22 cellular contexts compared by ENCODE assay signal in genomic region chr7:37394158-37394557, GRCh38. TPM values are rescaled to one million over a fixed set of nuclear protein-coding genes. Genes with fewer than 3 reads are reported as not detected.
A peak's percentile ranks its signal among the peaks of the same experiment; 100 is the strongest.
DNase-seq lines count a peak whose midpoint lies in the region; ATAC-seq lines count a peak whose summit lies in the region.
"Had no signal": no experiment of that assay in that cellular context is flagged by ENCODE, and none has a peak within 500 bp of the region (broad histone marks: within the 10 kb centered on the region; RNA-seq: fewer than 3 reads in every experiment).

No MANE protein-coding gene starts in this region.

- no peak for DNase-seq in activated naive CD4-positive, alpha-beta T cell treated with anti-CD3 and anti-CD28 coated beads, Interleukin-2, amount 50 U/mL, for 72 hours (ENCODE audit: low spot score in 2 of 2)
- no peak for DNase-seq in activated naive CD4-positive, alpha-beta T cell (lab: John Stamatoyannopoulos, UW)
- no peak for DNase-seq in DMS53 (lab: John Stamatoyannopoulos, UW)
- DNase-seq in A172 (ENCODE audit: low spot score): no peak
- DNase-seq in activated CD4-positive, alpha-beta T cell treated with anti-CD3 and anti-CD28 coated beads, Interleukin-2, amount 50 U/mL, for 1 hour: no peak
- DNase-seq: activated B cell treated with CpG ODN at 0.5 μM for 24 hours; activated effector memory CD4-positive, alpha-beta T cell treated with anti-CD3 and anti-CD28 coated beads, Interleukin-2, amount 50 U/mL, for 16 hours; aorta; CD4-positive, CD25-positive, alpha-beta regulatory T cell; DMS79; midbrain; NCI-H2107; NCI-H526 treated with DMSO at 0.1 percent for 48 hours; SJCRH30; stimulated activated CD4-positive, alpha-beta T cell treated with anti-CD3 and anti-CD28 coated beads, Interleukin-15, amount 100 ng/mL, for 24 hours; stimulated activated naive CD4-positive, alpha-beta T cell treated with Interleukin-2 at 50 U/mL for 16 hours; upper lobe of right lung had no signal

- no peaks in the 10 kb centered on the region for H3K9me3 Mint-ChIP-seq in activated naive CD4-positive, alpha-beta T cell treated with anti-CD3 and anti-CD28 coated beads, Interleukin-2, amount 50 U/mL, for 72 hours
- no peaks in the 10 kb centered on the region for H3K9me3 Mint-ChIP-seq in activated T-helper 17 cell treated with anti-CD3 and anti-CD28 coated beads, Interleukin-2, amount 50 U/mL, for 72 hours
- H3K9me3 Mint-ChIP-seq: activated B cell treated with CpG ODN at 0.5 μM for 24 hours had no signal

- H3K36me3 Mint-ChIP-seq in activated naive CD4-positive, alpha-beta T cell treated with anti-CD3 and anti-CD28 coated beads, Interleukin-2, amount 50 U/mL, for 72 hours: peaks cover 12 to 21% of the 10 kb centered on the region in 2 donors
- H3K36me3 Mint-ChIP-seq in activated T-helper 17 cell treated with anti-CD3 and anti-CD28 coated beads, Interleukin-2, amount 50 U/mL, for 72 hours (ENCODE audit: low read depth): peaks cover 7% of the 10 kb centered on the region
- H3K36me3 Mint-ChIP-seq: CD4-positive, CD25-positive, alpha-beta regulatory T cell had no signal

- no peak for ATAC-seq in activated naive CD4-positive, alpha-beta T cell treated with anti-CD3 and anti-CD28 coated beads, Interleukin-2, amount 50 U/mL, for 72 hours
- ATAC-seq in HG02798 (IDR thresholded peaks at IDR 0.05; ENCODE audit: poor library complexity, unreplicated experiment) (peak; percentile 92), GM19467 (IDR thresholded peaks at IDR 0.05; ENCODE audit: unreplicated experiment) (no peak)
- no peak for ATAC-seq in activated T-helper 17 cell treated with anti-CD3 and anti-CD28 coated beads, Interleukin-2, amount 50 U/mL, for 72 hours (replicated peaks)
- ATAC-seq: HCT116, upper lobe of right lung had no signal

- peaks cover 35% of the 10 kb centered on the region for H3K4me1 Mint-ChIP-seq in activated T-helper 17 cell treated with anti-CD3 and anti-CD28 coated beads, Interleukin-2, amount 50 U/mL, for 72 hours

- H3K27me3 Mint-ChIP-seq in activated T-helper 17 cell treated with anti-CD3 and anti-CD28 coated beads, Interleukin-2, amount 50 U/mL, for 72 hours: no peaks in the 10 kb centered on the region
- H3K27me3 Mint-ChIP-seq: activated B cell treated with CpG ODN at 0.5 μM for 24 hours; CD4-positive, CD25-positive, alpha-beta regulatory T cell had no signal

- H3K4me3 Mint-ChIP-seq in activated T-helper 17 cell treated with anti-CD3 and anti-CD28 coated beads, Interleukin-2, amount 50 U/mL, for 72 hours: peak overlapping the region; percentile 54
- H3K4me3 Mint-ChIP-seq: activated B cell treated with CpG ODN at 0.5 μM for 24 hours; CD4-positive, CD25-positive, alpha-beta regulatory T cell had no signal

- peak overlapping the region; percentile 58 to 69 for H3K27ac Mint-ChIP-seq in activated naive CD4-positive, alpha-beta T cell treated with anti-CD3 and anti-CD28 coated beads, Interleukin-2, amount 50 U/mL, for 72 hours
- H3K27ac Mint-ChIP-seq in activated T-helper 17 cell treated with anti-CD3 and anti-CD28 coated beads, Interleukin-2, amount 50 U/mL, for 72 hours: peak overlapping the region; percentile 89

RNA-seq across cellular contexts. Expression of gene ELMO1, which starts 54.5 kb away (rescaled TPM):
- total RNA-seq in activated naive CD4-positive, alpha-beta T cell treated with anti-CD3 and anti-CD28 coated beads, Interleukin-2, amount 50 U/mL, for 72 hours: 100 to 1,000 TPM; 137 to 167 TPM
- 100 to 1,000 TPM in 1 of 2 donors, 10 to 100 TPM in 1; 77.4 to 106 TPM for total RNA-seq in activated T-helper 17 cell treated with anti-CD3 and anti-CD28 coated beads, Interleukin-2, amount 50 U/mL, for 72 hours
- total RNA-seq in A172 (2014; rRNA removed; shearing (Covaris generic)): 12.9 and 24.0 TPM in 2 replicates
- total RNA-seq: A673 had no signal
